In the genomic region with DNA sequence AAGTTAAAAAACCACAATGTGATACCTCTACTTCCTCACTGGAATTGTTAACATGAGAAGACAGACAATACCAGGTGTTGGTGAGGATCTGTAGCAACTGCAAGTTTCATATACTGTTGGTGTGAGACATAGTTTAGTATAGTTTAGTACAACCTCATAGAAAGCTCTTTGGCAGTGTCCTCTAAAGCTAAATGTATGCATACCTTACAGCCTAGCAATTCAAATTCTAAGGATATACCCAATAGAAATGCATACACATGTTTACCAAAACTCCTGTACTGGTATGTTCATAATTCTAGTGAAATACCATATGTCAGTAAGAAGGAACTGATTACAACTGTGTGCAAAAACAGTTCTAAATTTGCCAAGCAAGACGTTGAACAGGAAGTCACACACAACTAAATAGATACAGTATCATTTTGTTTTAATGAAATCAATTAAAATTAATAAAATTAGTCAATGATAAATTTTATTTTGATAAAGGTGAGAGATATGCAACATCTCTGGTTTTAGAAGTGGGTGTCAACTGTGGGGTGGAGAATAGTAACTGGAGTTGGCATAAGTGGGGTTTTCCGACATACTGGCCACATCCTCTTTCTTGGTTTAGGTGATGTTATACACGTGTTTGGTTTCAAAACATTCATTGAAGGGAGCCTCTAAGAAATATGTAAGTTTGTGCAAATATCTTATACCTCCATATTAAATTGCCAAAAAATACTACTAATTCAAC, we compare ENCODE assay signal across 8 cellular contexts.
DNase-seq lines count a peak whose midpoint lies in the region; ATAC-seq lines count a peak whose summit lies in the region.

No MANE protein-coding gene starts in this region.

- intact Hi-C loops in left cardiac atrium (cut with DNase I): no loop called here

- no peak for DNase-seq in activated CD4-positive, CD25-positive, alpha-beta regulatory T cell (lab: John Stamatoyannopoulos, UW)
- DNase-seq in SKM-1 treated with dmso at 0.1 percent for 144 hours (lab: John Stamatoyannopoulos, UW; ENCODE audit: unreplicated experiment) (peak; percentile 86), dermis blood vessel endothelial cell (no peak), left cardiac atrium (no peak), iPS-NIHi7 (ENCODE audit: extremely low spot score) (no peak)
- peak; percentile 6 to 19 for DNase-seq in stimulated activated CD8-positive, alpha-beta memory T cell treated with anti-CD3 and anti-CD28 coated beads, Interleukin-15, amount 100 ng/mL, for 48 hours (ENCODE audit: low read depth in 2 of 2)

- ATAC-seq in activated CD4-positive, CD25-positive, alpha-beta regulatory T cell treated with anti-CD3 and anti-CD28 coated beads, Interleukin-2, amount 50 U/mL, for 24 hours: peak; percentile 91 to 92
- ATAC-seq in HG02938 (IDR thresholded peaks at IDR 0.05; ENCODE audit: unreplicated experiment) (peak; percentile 94), left cardiac atrium (no peak)

Comparison
In these comparisons a context has a peak if more than half of its experiments do, and no peak if none do; other contexts are left out.
1. ATAC-seq: peak in activated CD4-positive, CD25-positive, alpha-beta regulatory T cell treated with anti-CD3 and anti-CD28 coated beads, Interleukin-2, amount 50 U/mL, for 24 hours (2 of 2) and HG02938 (single experiment); none in left cardiac atrium (0 of 2).
2. DNase-seq: peak in SKM-1 treated with dmso at 0.1 percent for 144 hours (single experiment) and stimulated activated CD8-positive, alpha-beta memory T cell treated with anti-CD3 and anti-CD28 coated beads, Interleukin-15, amount 100 ng/mL, for 48 hours (2 of 2); none in activated CD4-positive, CD25-positive, alpha-beta regulatory T cell (0 of 4), dermis blood vessel endothelial cell (single experiment), left cardiac atrium (single experiment) and iPS-NIHi7 (single experiment).